ENCODE assay signal across 10 cellular contexts in the genomic region with DNA sequence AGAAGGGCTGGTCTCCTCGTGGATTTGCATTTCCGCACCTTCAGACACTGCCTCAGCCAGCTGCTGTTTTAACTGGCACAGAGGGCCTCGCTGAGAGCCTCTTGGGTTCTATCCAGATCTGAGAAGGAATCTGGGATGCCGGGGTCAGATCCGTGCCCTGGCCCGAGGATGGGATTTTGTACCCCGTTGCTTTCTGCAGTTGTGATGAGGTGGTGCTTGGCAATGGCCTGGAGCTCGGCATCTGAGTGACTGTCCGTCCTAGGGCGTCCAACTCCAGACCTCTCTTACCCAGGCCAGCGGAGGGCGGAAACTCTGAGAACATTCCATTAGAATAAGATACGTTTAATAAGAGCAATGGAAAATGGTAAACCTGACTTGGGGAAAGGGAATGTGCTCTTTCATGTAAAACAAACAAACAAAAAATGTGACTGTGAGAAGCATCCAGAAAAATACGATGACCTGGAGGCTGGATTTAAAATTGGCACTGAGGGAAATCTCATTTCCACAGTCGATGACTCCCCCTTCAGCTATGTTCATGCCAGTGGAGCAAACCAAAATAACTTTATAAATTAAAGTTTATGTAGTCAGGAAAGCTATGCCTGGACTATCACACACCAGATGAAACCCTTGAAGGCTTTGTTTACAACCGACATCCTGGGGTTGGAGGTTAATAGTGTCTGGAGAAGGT. TPM values are rescaled to one million over a fixed set of nuclear protein-coding genes. Genes with fewer than 3 reads are reported as not detected.
DNase-seq lines count a peak whose midpoint lies in the region; ATAC-seq lines count a peak whose summit lies in the region.
"Had no signal": no experiment of that assay in that cellular context is flagged by ENCODE, and none has a peak within 500 bp of the region (broad histone marks: within the 10 kb centered on the region; RNA-seq: fewer than 3 reads in every experiment).

No MANE protein-coding gene starts in this region.

- H3K36me3 Mint-ChIP-seq in activated T-helper 2 cell treated with anti-CD3 and anti-CD28 coated beads, Interferon-gamma antibody, Interleukin-2, Interleukin-4, amounts not matched to agents 10 μg/mL and 5 μg/mL and 100 μg/mL, durations not matched to agents 14 hours and 24 hours and 36 hours (ENCODE audit: low read depth): no peaks in the 10 kb centered on the region

- intact Hi-C loops in Right ventricle myocardium superior (cut with DNase I): no loop called here
- intact Hi-C loops in sciatic nerve (cut with DNase I): no loop called here
- intact Hi-C loops in activated T-helper 2 cell treated with anti-CD3 and anti-CD28 coated beads, Interferon-gamma antibody, Interleukin-2, Interleukin-4, amounts not matched to agents 10 μg/mL and 5 μg/mL and 100 μg/mL, durations not matched to agents 14 hours and 24 hours and 36 hours (cut with micrococcal nuclease): no loop called here

- peaks cover 32% of the 10 kb centered on the region for H3K4me1 Mint-ChIP-seq in activated T-helper 2 cell treated with anti-CD3 and anti-CD28 coated beads, Interferon-gamma antibody, Interleukin-2, Interleukin-4, amounts not matched to agents 10 μg/mL and 5 μg/mL and 100 μg/mL, durations not matched to agents 14 hours and 24 hours and 36 hours (ENCODE audit: low read depth)

- ATAC-seq in Right ventricle myocardium superior (ENCODE audit: poor library complexity) (peak; percentile 30), sciatic nerve (peak; percentile 75), HG03159 (IDR thresholded peaks at IDR 0.05; ENCODE audit: unreplicated experiment) (no peak), GM19397 (IDR thresholded peaks at IDR 0.05; ENCODE audit: unreplicated experiment) (no peak)

- H3K27me3 Mint-ChIP-seq in activated T-helper 2 cell treated with anti-CD3 and anti-CD28 coated beads, Interferon-gamma antibody, Interleukin-2, Interleukin-4, amounts not matched to agents 10 μg/mL and 5 μg/mL and 100 μg/mL, durations not matched to agents 14 hours and 24 hours and 36 hours (ENCODE audit: low read depth): no peaks in the 10 kb centered on the region

- H3K9me3 Mint-ChIP-seq in activated T-helper 2 cell treated with anti-CD3 and anti-CD28 coated beads, Interferon-gamma antibody, Interleukin-2, Interleukin-4, amounts not matched to agents 10 μg/mL and 5 μg/mL and 100 μg/mL, durations not matched to agents 14 hours and 24 hours and 36 hours: no peaks in the 10 kb centered on the region

- H3K4me3 Mint-ChIP-seq in activated T-helper 2 cell treated with anti-CD3 and anti-CD28 coated beads, Interferon-gamma antibody, Interleukin-2, Interleukin-4, amounts not matched to agents 10 μg/mL and 5 μg/mL and 100 μg/mL, durations not matched to agents 14 hours and 24 hours and 36 hours (ENCODE audit: low read depth): no peak overlapping the region

- DNase-seq in DMS 273 treated with DMSO at 0.1 percent for 48 hours (lab: John Stamatoyannopoulos, UW) (peak; percentile 27), amniotic epithelial cell (ENCODE audit: low read depth) (peak; percentile 90), Right ventricle myocardium superior (peak; percentile 60), sciatic nerve (ENCODE audit: low spot score) (peak; percentile 71), DMS79 treated with DMSO at 0.1 percent for 48 hours (lab: John Stamatoyannopoulos, UW) (no peak)
- no peak for DNase-seq in activated T-helper 2 cell treated with anti-CD3 and anti-CD28 coated beads, Interferon-gamma antibody, Interleukin-2, Interleukin-4, amounts not matched to agents 10 μg/mL and 5 μg/mL and 100 μg/mL, durations not matched to agents 14 hours and 24 hours and 36 hours (ENCODE audit: low spot score)
- DNase-seq: DND-41, NCI-H1436 had no signal

- H3K27ac Mint-ChIP-seq in activated T-helper 2 cell treated with anti-CD3 and anti-CD28 coated beads, Interferon-gamma antibody, Interleukin-2, Interleukin-4, amounts not matched to agents 10 μg/mL and 5 μg/mL and 100 μg/mL, durations not matched to agents 14 hours and 24 hours and 36 hours: no peak overlapping the region

RNA-seq across cellular contexts. Expression of gene GRK5, which starts 39.6 kb away (rescaled TPM):
- total RNA-seq in Right ventricle myocardium superior (47.6 TPM), sciatic nerve (54.1 TPM)
- total RNA-seq in activated T-helper 2 cell treated with anti-CD3 and anti-CD28 coated beads, Interferon-gamma antibody, Interleukin-2, Interleukin-4, amounts not matched to agents 10 μg/mL and 5 μg/mL and 100 μg/mL, durations not matched to agents 14 hours and 24 hours and 36 hours: 24.4 and 24.7 TPM in 2 replicates

Comparison
In these comparisons a context has a peak if more than half of its experiments do, and no peak if none do; other contexts are left out.
1. DNase-seq: peak in DMS 273 treated with DMSO at 0.1 percent for 48 hours (single experiment), amniotic epithelial cell (single experiment), Right ventricle myocardium superior (single experiment) and sciatic nerve (single experiment); none in activated T-helper 2 cell treated with anti-CD3 and anti-CD28 coated beads, Interferon-gamma antibody, Interleukin-2, Interleukin-4, amounts not matched to agents 10 μg/mL and 5 μg/mL and 100 μg/mL, durations not matched to agents 14 hours and 24 hours and 36 hours (single experiment) and DMS79 treated with DMSO at 0.1 percent for 48 hours (single experiment).
2. ATAC-seq: peak in Right ventricle myocardium superior (single experiment) and sciatic nerve (single experiment); none in HG03159 (single experiment) and GM19397 (single experiment).